1 cellular context compared by ENCODE assay signal in the genomic region with DNA sequence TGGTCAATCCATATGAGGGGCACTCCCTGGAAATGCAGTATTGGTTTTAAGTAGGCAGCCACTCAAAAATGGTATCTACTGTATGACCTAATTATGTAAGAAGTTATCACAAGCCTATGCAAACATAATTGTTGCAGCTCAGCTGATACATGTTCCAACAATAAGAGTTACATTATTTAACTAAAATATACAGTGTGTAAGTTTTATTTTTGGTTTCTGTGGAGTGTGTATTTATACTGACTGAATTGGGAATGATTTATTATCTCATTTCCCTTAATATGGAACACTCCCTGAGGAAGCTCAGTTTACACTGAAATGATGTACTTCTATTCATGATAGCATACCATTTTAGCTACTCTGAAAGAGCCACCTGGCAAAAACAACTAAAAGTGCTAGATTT.
TF ChIP-seq lines count a peak whose summit lies in the region.

No MANE protein-coding gene starts in this region.

TF ChIP-seq in HEK293, 187 proteins besides CTCF, POLR2A, EP300 and RAD21 (continued from another document):
- TF ChIP-seq, protein P1, sequence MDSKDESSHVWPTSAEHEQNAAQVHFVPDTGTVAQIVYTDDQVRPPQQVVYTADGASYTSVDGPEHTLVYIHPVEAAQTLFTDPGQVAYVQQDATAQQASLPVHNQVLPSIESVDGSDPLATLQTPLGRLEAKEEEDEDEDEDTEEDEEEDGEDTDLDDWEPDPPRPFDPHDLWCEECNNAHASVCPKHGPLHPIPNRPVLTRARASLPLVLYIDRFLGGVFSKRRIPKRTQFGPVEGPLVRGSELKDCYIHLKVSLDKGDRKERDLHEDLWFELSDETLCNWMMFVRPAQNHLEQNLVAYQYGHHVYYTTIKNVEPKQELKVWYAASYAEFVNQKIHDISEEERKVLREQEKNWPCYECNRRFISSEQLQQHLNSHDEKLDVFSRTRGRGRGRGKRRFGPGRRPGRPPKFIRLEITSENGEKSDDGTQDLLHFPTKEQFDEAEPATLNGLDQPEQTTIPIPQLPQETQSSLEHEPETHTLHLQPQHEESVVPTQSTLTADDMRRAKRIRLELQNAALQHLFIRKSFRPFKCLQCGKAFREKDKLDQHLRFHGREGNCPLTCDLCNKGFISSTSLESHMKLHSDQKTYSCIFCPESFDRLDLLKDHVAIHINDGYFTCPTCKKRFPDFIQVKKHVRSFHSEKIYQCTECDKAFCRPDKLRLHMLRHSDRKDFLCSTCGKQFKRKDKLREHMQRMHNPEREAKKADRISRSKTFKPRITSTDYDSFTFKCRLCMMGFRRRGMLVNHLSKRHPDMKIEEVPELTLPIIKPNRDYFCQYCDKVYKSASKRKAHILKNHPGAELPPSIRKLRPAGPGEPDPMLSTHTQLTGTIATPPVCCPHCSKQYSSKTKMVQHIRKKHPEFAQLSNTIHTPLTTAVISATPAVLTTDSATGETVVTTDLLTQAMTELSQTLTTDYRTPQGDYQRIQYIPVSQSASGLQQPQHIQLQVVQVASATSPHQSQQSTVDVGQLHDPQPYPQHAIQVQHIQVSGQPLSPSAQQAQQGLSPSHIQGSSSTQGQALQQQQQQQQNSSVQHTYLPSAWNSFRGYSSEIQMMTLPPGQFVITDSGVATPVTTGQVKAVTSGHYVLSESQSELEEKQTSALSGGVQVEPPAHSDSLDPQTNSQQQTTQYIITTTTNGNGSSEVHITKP (tag by site-specific recombination; IDR thresholded peaks at IDR 0.05), result peak; percentile 61
- TF ChIP-seq ZNF843 (tag by site-specific recombination; IDR thresholded peaks at IDR 0.05) (peak; percentile 55; the same call in 1 of the 2 replicates), ZNF433 (tag by site-specific recombination; IDR thresholded peaks at IDR 0.05; ENCODE audit: low read depth) (no peak), ZNF629 (tag by site-specific recombination; IDR thresholded peaks at IDR 0.05) (peak; percentile 57), ZNF560 (tag by site-specific recombination; IDR thresholded peaks at IDR 0.05; ENCODE audit: borderline replicate concordance) (no peak)
- TF ChIP-seq, protein P2, sequence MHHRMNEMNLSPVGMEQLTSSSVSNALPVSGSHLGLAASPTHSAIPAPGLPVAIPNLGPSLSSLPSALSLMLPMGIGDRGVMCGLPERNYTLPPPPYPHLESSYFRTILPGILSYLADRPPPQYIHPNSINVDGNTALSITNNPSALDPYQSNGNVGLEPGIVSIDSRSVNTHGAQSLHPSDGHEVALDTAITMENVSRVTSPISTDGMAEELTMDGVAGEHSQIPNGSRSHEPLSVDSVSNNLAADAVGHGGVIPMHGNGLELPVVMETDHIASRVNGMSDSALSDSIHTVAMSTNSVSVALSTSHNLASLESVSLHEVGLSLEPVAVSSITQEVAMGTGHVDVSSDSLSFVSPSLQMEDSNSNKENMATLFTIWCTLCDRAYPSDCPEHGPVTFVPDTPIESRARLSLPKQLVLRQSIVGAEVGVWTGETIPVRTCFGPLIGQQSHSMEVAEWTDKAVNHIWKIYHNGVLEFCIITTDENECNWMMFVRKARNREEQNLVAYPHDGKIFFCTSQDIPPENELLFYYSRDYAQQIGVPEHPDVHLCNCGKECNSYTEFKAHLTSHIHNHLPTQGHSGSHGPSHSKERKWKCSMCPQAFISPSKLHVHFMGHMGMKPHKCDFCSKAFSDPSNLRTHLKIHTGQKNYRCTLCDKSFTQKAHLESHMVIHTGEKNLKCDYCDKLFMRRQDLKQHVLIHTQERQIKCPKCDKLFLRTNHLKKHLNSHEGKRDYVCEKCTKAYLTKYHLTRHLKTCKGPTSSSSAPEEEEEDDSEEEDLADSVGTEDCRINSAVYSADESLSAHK (tag by site-specific recombination; IDR thresholded peaks at IDR 0.05), result no peak
- TF ChIP-seq, protein P3, sequence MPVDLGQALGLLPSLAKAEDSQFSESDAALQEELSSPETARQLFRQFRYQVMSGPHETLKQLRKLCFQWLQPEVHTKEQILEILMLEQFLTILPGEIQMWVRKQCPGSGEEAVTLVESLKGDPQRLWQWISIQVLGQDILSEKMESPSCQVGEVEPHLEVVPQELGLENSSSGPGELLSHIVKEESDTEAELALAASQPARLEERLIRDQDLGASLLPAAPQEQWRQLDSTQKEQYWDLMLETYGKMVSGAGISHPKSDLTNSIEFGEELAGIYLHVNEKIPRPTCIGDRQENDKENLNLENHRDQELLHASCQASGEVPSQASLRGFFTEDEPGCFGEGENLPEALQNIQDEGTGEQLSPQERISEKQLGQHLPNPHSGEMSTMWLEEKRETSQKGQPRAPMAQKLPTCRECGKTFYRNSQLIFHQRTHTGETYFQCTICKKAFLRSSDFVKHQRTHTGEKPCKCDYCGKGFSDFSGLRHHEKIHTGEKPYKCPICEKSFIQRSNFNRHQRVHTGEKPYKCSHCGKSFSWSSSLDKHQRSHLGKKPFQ (tag by site-specific recombination; IDR thresholded peaks at IDR 0.05), result no peak
- TF ChIP-seq, protein P4, sequence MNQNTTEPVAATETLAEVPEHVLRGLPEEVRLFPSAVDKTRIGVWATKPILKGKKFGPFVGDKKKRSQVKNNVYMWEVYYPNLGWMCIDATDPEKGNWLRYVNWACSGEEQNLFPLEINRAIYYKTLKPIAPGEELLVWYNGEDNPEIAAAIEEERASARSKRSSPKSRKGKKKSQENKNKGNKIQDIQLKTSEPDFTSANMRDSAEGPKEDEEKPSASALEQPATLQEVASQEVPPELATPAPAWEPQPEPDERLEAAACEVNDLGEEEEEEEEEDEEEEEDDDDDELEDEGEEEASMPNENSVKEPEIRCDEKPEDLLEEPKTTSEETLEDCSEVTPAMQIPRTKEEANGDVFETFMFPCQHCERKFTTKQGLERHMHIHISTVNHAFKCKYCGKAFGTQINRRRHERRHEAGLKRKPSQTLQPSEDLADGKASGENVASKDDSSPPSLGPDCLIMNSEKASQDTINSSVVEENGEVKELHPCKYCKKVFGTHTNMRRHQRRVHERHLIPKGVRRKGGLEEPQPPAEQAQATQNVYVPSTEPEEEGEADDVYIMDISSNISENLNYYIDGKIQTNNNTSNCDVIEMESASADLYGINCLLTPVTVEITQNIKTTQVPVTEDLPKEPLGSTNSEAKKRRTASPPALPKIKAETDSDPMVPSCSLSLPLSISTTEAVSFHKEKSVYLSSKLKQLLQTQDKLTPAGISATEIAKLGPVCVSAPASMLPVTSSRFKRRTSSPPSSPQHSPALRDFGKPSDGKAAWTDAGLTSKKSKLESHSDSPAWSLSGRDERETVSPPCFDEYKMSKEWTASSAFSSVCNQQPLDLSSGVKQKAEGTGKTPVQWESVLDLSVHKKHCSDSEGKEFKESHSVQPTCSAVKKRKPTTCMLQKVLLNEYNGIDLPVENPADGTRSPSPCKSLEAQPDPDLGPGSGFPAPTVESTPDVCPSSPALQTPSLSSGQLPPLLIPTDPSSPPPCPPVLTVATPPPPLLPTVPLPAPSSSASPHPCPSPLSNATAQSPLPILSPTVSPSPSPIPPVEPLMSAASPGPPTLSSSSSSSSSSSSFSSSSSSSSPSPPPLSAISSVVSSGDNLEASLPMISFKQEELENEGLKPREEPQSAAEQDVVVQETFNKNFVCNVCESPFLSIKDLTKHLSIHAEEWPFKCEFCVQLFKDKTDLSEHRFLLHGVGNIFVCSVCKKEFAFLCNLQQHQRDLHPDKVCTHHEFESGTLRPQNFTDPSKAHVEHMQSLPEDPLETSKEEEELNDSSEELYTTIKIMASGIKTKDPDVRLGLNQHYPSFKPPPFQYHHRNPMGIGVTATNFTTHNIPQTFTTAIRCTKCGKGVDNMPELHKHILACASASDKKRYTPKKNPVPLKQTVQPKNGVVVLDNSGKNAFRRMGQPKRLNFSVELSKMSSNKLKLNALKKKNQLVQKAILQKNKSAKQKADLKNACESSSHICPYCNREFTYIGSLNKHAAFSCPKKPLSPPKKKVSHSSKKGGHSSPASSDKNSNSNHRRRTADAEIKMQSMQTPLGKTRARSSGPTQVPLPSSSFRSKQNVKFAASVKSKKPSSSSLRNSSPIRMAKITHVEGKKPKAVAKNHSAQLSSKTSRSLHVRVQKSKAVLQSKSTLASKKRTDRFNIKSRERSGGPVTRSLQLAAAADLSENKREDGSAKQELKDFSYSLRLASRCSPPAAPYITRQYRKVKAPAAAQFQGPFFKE (tag by site-specific recombination; IDR thresholded peaks at IDR 0.05; ENCODE audit: borderline replicate concordance), result no peak
